9 cellular contexts compared by ENCODE assay signal in the genomic region with DNA sequence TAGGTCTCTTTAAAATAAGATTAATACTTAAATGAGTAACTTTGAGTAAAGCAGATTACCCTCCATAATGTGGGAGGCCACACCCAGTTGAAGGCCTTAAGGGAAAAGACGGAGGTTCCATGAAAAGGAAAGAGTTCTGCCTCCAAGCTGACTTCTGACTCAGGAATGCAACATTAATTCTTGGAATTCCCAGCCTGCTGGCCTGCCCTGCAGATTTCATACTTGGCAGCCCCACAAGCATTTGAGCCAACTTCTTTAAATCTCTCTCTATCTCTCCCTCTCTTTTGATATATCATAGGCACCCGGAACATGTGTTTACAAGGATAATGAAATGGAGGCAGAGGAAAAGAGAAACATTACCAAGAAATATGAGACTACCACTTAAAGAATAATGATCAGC.
A peak's percentile ranks its signal among the peaks of the same experiment; 100 is the strongest.
DNase-seq lines count a peak whose midpoint lies in the region; ATAC-seq and TF ChIP-seq lines count a peak whose summit lies in the region.
"Had no signal": no experiment of that assay in that cellular context is flagged by ENCODE, and none has a peak within 500 bp of the region (broad histone marks: within the 10 kb centered on the region; RNA-seq: fewer than 3 reads in every experiment).

No MANE protein-coding gene starts in this region.

- H3K27ac Mint-ChIP-seq in H9, result no peak overlapping the region

- H3K4me3 Mint-ChIP-seq in H9, result no peak overlapping the region

- H2BK120ac ChIP-seq in H9 (ENCODE audit: low read depth, low read length, poor library complexity, severe bottlenecking), result no peak overlapping the region

- no peaks in the 10 kb centered on the region for H3F3A ChIP-seq in smooth muscle cell (ENCODE audit: low read depth)

- peak; percentile 38 for DNase-seq in H9
- peak; percentile 61 to 90 for DNase-seq in SW 1271 (lab: John Stamatoyannopoulos, UW)
- DNase-seq in smooth muscle cell (lab: John Stamatoyannopoulos, UW; ENCODE audit: unreplicated experiment), result no peak
- no peak for DNase-seq in NCI-H524 (lab: John Stamatoyannopoulos, UW)
- DNase-seq in esophagus muscularis mucosa (ENCODE audit: extremely low spot score), result no peak

- H3K27me3 ChIP-seq in H9 (ENCODE audit: insufficient read depth, low read length), result no peaks in the 10 kb centered on the region
- H3K27me3 ChIP-seq in gastroesophageal sphincter, result no peaks in the 10 kb centered on the region
- H3K27me3 ChIP-seq in smooth muscle cell (ENCODE audit: low read depth), result no peaks in the 10 kb centered on the region
- no peaks in the 10 kb centered on the region for H3K27me3 ChIP-seq in esophagus muscularis mucosa
- H3K27me3 ChIP-seq: neutrophil had no signal

- H3K56ac ChIP-seq in H9 (ENCODE audit: insufficient read length, low read depth, low read length), result no peak overlapping the region

- H3K23ac ChIP-seq in H9 (ENCODE audit: insufficient read length, low read depth, low read length), result no peak overlapping the region

- no peak overlapping the region for H3K27ac ChIP-seq in H9 (ENCODE audit: insufficient read length, low read depth, low read length)
- no peak overlapping the region for H3K27ac ChIP-seq in gastroesophageal sphincter
- peak overlapping the region; percentile 68 for H3K27ac ChIP-seq in smooth muscle cell (ENCODE audit: low read depth)
- peak overlapping the region in 1 of 4 donors; percentile 15 for H3K27ac ChIP-seq in esophagus muscularis mucosa (replicated peaks in 1 of 4)
- H3K27ac ChIP-seq: neutrophil, SK-N-MC had no signal

- TF ChIP-seq CTCF in H9 (conservative IDR thresholded peaks at IDR 0.05) (no peak), gastroesophageal sphincter (IDR thresholded peaks at IDR 0.05) (no peak), smooth muscle cell (IDR thresholded peaks at IDR 0.05; ENCODE audit: borderline replicate concordance, insufficient read depth, poor library complexity, severe bottlenecking) (no peak), esophagus muscularis mucosa (IDR thresholded peaks at IDR 0.05) (no peak)

- H3K18ac ChIP-seq in H9 (ENCODE audit: insufficient read length, low read depth, low read length), result no peak overlapping the region

- no peak overlapping the region for H4K91ac ChIP-seq in H9 (ENCODE audit: insufficient read length, low read depth, low read length)

- H3K4me2 ChIP-seq in H9 (ENCODE audit: insufficient read depth, insufficient read length, low read length) (no peak overlapping the region), smooth muscle cell (peak overlapping the region; percentile 64)

- no peaks in the 10 kb centered on the region for H3K36me3 ChIP-seq in gastroesophageal sphincter
- no peaks in the 10 kb centered on the region for H3K36me3 ChIP-seq in smooth muscle cell (ENCODE audit: low read depth)
- no peaks in the 10 kb centered on the region for H3K36me3 ChIP-seq in esophagus muscularis mucosa
- H3K36me3 ChIP-seq: neutrophil had no signal

- H3K4me1 ChIP-seq in H9 (ENCODE audit: insufficient read depth, low read length), result no peaks in the 10 kb centered on the region; the same call in 1 of the 2 replicates
- H3K4me1 ChIP-seq in gastroesophageal sphincter, result peaks cover 0 to 5% (median 0%) of the 10 kb centered on the region in 3 donors
- H3K4me1 ChIP-seq in smooth muscle cell (ENCODE audit: low read depth), result peaks cover 6% of the 10 kb centered on the region
- H3K4me1 ChIP-seq in esophagus muscularis mucosa, result peaks cover 3 to 17% (median 10%) of the 10 kb centered on the region in 4 donors

- no peak overlapping the region for H3T11ph ChIP-seq in H9 (ENCODE audit: low read length)

- no CpG with 5 or more reads among the region's 2 CpGs for WGBS in H9 (ENCODE audit: extremely low coverage, insufficient read length, low lambda C conversion rate)
- 8 to 10% methylated on average over 2 of the region's 2 CpGs for WGBS in gastroesophageal sphincter (ENCODE audit: low coverage in 1 of 2), 2 donors
- 2% methylated on average over 2 of the region's 2 CpGs for WGBS in smooth muscle cell (ENCODE audit: low lambda C conversion rate)
- WGBS in esophagus muscularis mucosa, result 36% methylated on average over 2 of the region's 2 CpGs

- no peak overlapping the region for H4K5ac ChIP-seq in H9 (ENCODE audit: insufficient read length, low read depth, low read length)

- no peak overlapping the region for H3K4ac ChIP-seq in H9 (ENCODE audit: low read depth, low read length)

- H3K79me2 ChIP-seq in H9 (ENCODE audit: insufficient read depth, low read length) (no peaks in the 10 kb centered on the region), smooth muscle cell (ENCODE audit: low read depth) (no peaks in the 10 kb centered on the region)

- TF ChIP-seq POLR2A in gastroesophageal sphincter (IDR thresholded peaks at IDR 0.05), result no peak
- TF ChIP-seq POLR2A in esophagus muscularis mucosa (IDR thresholded peaks at IDR 0.05; ENCODE audit: low read depth), result no peak

- H2AFZ ChIP-seq in H9 (ENCODE audit: low read length) (no peak overlapping the region), smooth muscle cell (ENCODE audit: low read depth) (no peak overlapping the region)

- no peak overlapping the region for H2BK15ac ChIP-seq in H9 (ENCODE audit: low read depth, low read length)

- intact Hi-C loops in esophagus muscularis mucosa (cut with DNase I), result no loop called here

- no peak overlapping the region for H4K8ac ChIP-seq in H9 (replicated peaks; ENCODE audit: insufficient read length, low read depth, low read length)

- no peaks in the 10 kb centered on the region for H3K27me3 Mint-ChIP-seq in H9 (ENCODE audit: low read depth)

- H4K20me1 ChIP-seq in H9 (ENCODE audit: control insufficient read depth, insufficient read depth, insufficient read length) (no peaks in the 10 kb centered on the region), smooth muscle cell (ENCODE audit: low read depth) (no peaks in the 10 kb centered on the region)

- no peaks in the 10 kb centered on the region; a peak in 1 of 7 replicates for H3K36me3 Mint-ChIP-seq in H9 (ENCODE audit: insufficient read depth in 1 of 3, low read depth in 3 of 3)

- H3K9me3 ChIP-seq in H9 (ENCODE audit: control insufficient read depth, low read depth, low read length) (no peaks in the 10 kb centered on the region), gastroesophageal sphincter (no peaks in the 10 kb centered on the region), smooth muscle cell (replicated peaks; ENCODE audit: low read depth) (no peaks in the 10 kb centered on the region), esophagus muscularis mucosa (no peaks in the 10 kb centered on the region)
- H3K9me3 ChIP-seq: neutrophil had no signal

- no peak overlapping the region for H2BK12ac ChIP-seq in H9 (ENCODE audit: insufficient read length, low read depth, low read length)

- ATAC-seq in gastroesophageal sphincter (peak; percentile 50), GM18907 (IDR thresholded peaks at IDR 0.05; ENCODE audit: unreplicated experiment) (no peak)

- H3K14ac ChIP-seq in H9 (ENCODE audit: insufficient read depth, low read length), result no peak overlapping the region

- TF ChIP-seq EP300 in gastroesophageal sphincter (IDR thresholded peaks at IDR 0.05), result no peak
- TF ChIP-seq EP300 in esophagus muscularis mucosa (IDR thresholded peaks at IDR 0.05), result no peak

- H3K4me3 ChIP-seq in gastroesophageal sphincter, result no peak overlapping the region
- H3K4me3 ChIP-seq in smooth muscle cell, result no peak overlapping the region
- no peak overlapping the region for H3K4me3 ChIP-seq in esophagus muscularis mucosa
- H3K4me3 ChIP-seq: SK-N-MC had no signal

- H2AK5ac ChIP-seq in H9 (ENCODE audit: insufficient read length, low read length), result no peak overlapping the region

- no peaks in the 10 kb centered on the region; a peak in 1 of 5 replicates for H3K9me3 Mint-ChIP-seq in H9

- no peaks in the 10 kb centered on the region for H3K23me2 ChIP-seq in H9 (ENCODE audit: insufficient read length, low read depth, low read length, poor library complexity, severe bottlenecking)

- H3K9ac ChIP-seq in H9 (ENCODE audit: extremely low read depth, insufficient read length, low read length) (no peak overlapping the region), smooth muscle cell (ENCODE audit: low read depth) (no peak overlapping the region)

- no peaks in the 10 kb centered on the region for H3K79me1 ChIP-seq in H9 (ENCODE audit: insufficient read depth, low read depth, low read length, poor library complexity, severe bottlenecking)

- no peak overlapping the region for H2BK5ac ChIP-seq in H9 (ENCODE audit: insufficient read length, low read length)

- no peak overlapping the region for H2BK20ac ChIP-seq in H9 (ENCODE audit: low read depth, low read length, poor library complexity, severe bottlenecking)

- peaks cover 14% of the 10 kb centered on the region in 2 experiments for H3K4me1 Mint-ChIP-seq in H9

Comparison
In these comparisons a context has a peak if more than half of its experiments do, and no peak if none do; other contexts are left out.
1. DNase-seq: peak in H9 (single experiment) and SW 1271 (2 of 2); none in smooth muscle cell (single experiment), NCI-H524 (0 of 2) and esophagus muscularis mucosa (single experiment).